Comparison of ENCODE assay signal across 8 cellular contexts in genomic region chr20:1437222-1437904, GRCh38.
DNase-seq lines count a peak whose midpoint lies in the region; ATAC-seq and TF ChIP-seq lines count a peak whose summit lies in the region.

No MANE protein-coding gene starts in this region.

- peak; percentile 45 for ATAC-seq in GM21447 (IDR thresholded peaks at IDR 0.05; ENCODE audit: unreplicated experiment)
- no peak for ATAC-seq in HG02571 (IDR thresholded peaks at IDR 0.05; ENCODE audit: unreplicated experiment)

- DNase-seq in AG20443 (ENCODE audit: low spot score) = peak; percentile 82
- peak; percentile 80 for DNase-seq in NCI-H2171 treated with DMSO at 0.1 percent for 48 hours (lab: John Stamatoyannopoulos, UW)
- peak; percentile 48 to 84 for DNase-seq in T47D (ENCODE audit: low read depth in 1 of 2, low spot score in 1 of 2)
- peak; percentile 83 for DNase-seq in iris pigment epithelial cell (ENCODE audit: low read depth)
- DNase-seq in stimulated activated CD4-positive, alpha-beta T cell treated with anti-CD3 and anti-CD28 coated beads, Interleukin-15, amount 100 ng/mL, for 48 hours (ENCODE audit: low read depth in 2 of 2) = peak; percentile 59 to 68

- peak; percentile 66 for TF ChIP-seq CTCF in WI38 (IDR thresholded peaks at IDR 0.05; ENCODE audit: low read depth, low read length)

- no peak overlapping the region for H3K4me3 ChIP-seq in WI38 (ENCODE audit: low read depth, low read length)

- in situ Hi-C loops in T47D (cut with HindIII; ENCODE audit: low pct_unique_long_range_greater_than_20kb, low sequenced_read_pairs) = no loop called here
